21 cellular contexts compared by ENCODE assay signal in the genomic region with DNA sequence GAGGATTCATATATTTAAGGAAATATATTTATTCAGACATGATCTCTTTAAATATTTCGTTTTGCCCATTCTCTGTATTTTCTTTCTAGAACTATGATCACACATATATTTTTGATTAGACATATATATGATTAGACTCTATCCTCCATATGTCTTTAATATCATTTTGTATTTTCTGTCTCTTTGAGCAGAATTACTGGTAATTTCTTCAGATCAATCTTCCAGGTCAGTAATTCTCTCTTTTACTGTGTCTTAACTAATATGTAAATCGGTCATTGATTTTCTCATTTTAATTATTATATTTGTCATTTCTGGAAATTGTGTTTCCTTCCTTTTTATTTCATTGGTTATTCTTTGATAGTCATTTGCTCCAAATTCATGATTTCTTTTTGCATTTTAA.
A peak's percentile ranks its signal among the peaks of the same experiment; 100 is the strongest.
DNase-seq lines count a peak whose midpoint lies in the region; ATAC-seq, FAIRE-seq and TF ChIP-seq lines count a peak whose summit lies in the region.
"Had no signal": no experiment of that assay in that cellular context is flagged by ENCODE, and none has a peak within 500 bp of the region (broad histone marks: within the 10 kb centered on the region; RNA-seq: fewer than 3 reads in every experiment).

No MANE protein-coding gene starts in this region.

- H3K36me3 ChIP-seq in HEK293 (ENCODE audit: control insufficient read depth in 2 of 2, insufficient read depth in 1 of 2, low read length in 2 of 2): no peaks in the 10 kb centered on the region
- H3K36me3 ChIP-seq: BLaER1 treated with 17β-estradiol and CSF1 and Interleukin-3, amounts not matched to agents 10 nM and 100 nM had no signal

- CTCF ChIA-PET in HEK293 (lab: Yijun Ruan, JAX): no interaction called here

- no peak for TF ChIP-seq CTCF in HEK293 (tag by site-specific recombination; IDR thresholded peaks at IDR 0.05)

- no peak for ATAC-seq in GM18498 (IDR thresholded peaks at IDR 0.05; ENCODE audit: unreplicated experiment)
- ATAC-seq: A549; CD8-positive, alpha-beta T cell had no signal

- DNase-seq in dermis blood vessel endothelial cell (no peak), NCI-H510A (lab: John Stamatoyannopoulos, UW) (no peak)
- DNase-seq: 8988T; AML-193; Caco-2; Calu3; CD4-positive, alpha-beta T cell; CD8-positive, alpha-beta T cell; DMS79 treated with DMSO at 0.1 percent for 48 hours; GF-D8 had no signal

- peaks cover 3% of the 10 kb centered on the region; the same call in 1 of the 2 replicates for H3K9me3 ChIP-seq in HEK293 (ENCODE audit: control insufficient read depth, insufficient read depth, low read depth, low read length)

- FAIRE-seq in A204.1 (lab: Jason Lieb, UNC): peak; percentile 47
- peak; percentile 63 for FAIRE-seq in TTC549 (lab: Jason Lieb, UNC)
- FAIRE-seq: A549, D721Med, G401.6, GM12891, GM18507 had no signal

- no peak overlapping the region for H3K27ac ChIP-seq in HEK293 (ENCODE audit: extremely low read depth, low read depth, low read length)
- H3K27ac ChIP-seq: A549; BLaER1 treated with 17β-estradiol and CSF1 and Interleukin-3, amounts not matched to agents 10 nM and 100 nM; C4-2B had no signal

- H3K4me1 ChIP-seq in HEK293 (ENCODE audit: control insufficient read depth, insufficient read depth, low read length): no peaks in the 10 kb centered on the region
- H3K4me1 ChIP-seq: A549; BLaER1 treated with 17β-estradiol and CSF1 and Interleukin-3, amounts not matched to agents 10 nM and 100 nM; Caco-2 had no signal

- H3K4me3 ChIP-seq in HEK293 (ENCODE audit: low read depth, low read length): no peak overlapping the region
- H3K4me3 ChIP-seq: A549; BLaER1 treated with 17β-estradiol and CSF1 and Interleukin-3, amounts not matched to agents 10 nM and 100 nM had no signal

- POLR2A ChIA-PET in HEK293 (lab: Yijun Ruan, JAX): no interaction called here

TF ChIP-seq in HEK293, 187 proteins besides CTCF, POLR2A, EP300 and RAD21:
- TF ChIP-seq SETDB1 (IDR thresholded peaks at IDR 0.05; ENCODE audit: insufficient read length, low read length): peak; percentile 89
- TF ChIP-seq ZNF140 (tag by site-specific recombination; IDR thresholded peaks at IDR 0.05): peak; percentile 77
- no peak for TF ChIP-seq ZNF707 (tag by site-specific recombination; IDR thresholded peaks at IDR 0.05)
